ENCODE assay signal across 8 cellular contexts in the genomic region with DNA sequence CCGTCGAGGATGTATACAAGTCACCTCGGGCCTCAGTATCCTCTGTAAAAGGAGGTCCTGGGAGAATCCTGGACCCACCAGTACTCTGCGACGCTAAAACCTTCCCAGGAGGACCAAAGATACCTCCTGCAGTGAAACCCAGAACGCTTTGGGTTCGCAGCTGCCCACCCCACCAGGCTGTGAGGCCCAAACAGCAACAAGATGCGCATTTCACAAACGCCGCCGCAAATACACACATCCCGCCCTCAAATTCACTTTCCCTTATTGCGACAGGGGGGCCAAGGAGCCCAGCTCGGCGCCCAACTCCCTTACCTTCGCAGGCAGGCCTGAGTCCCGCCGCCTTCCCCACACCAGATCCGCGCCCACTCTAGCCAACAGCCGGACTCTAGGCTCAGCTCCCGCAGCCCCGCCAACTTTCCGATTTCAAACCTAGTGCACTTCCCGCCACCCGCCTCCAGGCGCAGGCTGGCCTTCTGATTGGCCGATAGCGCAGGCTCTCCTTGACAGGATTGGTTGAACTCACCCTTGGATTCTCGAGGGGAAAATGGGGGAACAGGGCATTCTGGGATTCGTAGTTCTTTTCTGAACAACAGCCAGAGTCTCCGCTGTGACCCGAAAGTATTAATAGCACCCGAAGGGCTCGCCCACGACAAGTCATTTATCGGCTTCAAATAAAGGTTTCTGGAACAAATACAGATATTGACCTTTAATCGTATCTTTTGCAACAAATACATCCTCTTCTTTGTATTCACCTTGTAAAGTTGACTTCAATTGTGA. TPM values are rescaled to one million over a fixed set of nuclear protein-coding genes. Genes with fewer than 3 reads are reported as not detected.
DNase-seq lines count a peak whose midpoint lies in the region; ATAC-seq and TF ChIP-seq lines count a peak whose summit lies in the region.

A gene with protein sequence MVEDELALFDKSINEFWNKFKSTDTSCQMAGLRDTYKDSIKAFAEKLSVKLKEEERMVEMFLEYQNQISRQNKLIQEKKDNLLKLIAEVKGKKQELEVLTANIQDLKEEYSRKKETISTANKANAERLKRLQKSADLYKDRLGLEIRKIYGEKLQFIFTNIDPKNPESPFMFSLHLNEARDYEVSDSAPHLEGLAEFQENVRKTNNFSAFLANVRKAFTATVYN (minus strand): TSS at position 425 of the 777 bp plus-strand sequence. CDS start 911 bp downstream, outside the sequence.

- H3K4me3 ChIP-seq in PC-9 (peak within 1 kb of the TSS; percentile 64), muscle layer of colon (ENCODE audit: low read depth in 1 of 2, low read length in 2 of 2) (peak within 1 kb of the TSS; percentile 53 to 54)

- POLR2A ChIA-PET in PC-9 (lab: Charles Lee; ENCODE audit: unreplicated experiment): no interaction called here

- no peaks in the 10 kb centered on the region for H4K20me1 ChIP-seq in PC-9 (ENCODE audit: insufficient read depth)

- TF ChIP-seq EP300 in Ishikawa (IDR thresholded peaks at IDR 0.05; ENCODE audit: borderline replicate concordance): no peak

- DNase-seq in DMS53 (lab: John Stamatoyannopoulos, UW) (peak; percentile 98), PC-9 (peak; percentile 75 to 76), activated T-cell treated with anti-CD3 and anti-CD28 coated beads for 48 hours (ENCODE audit: low read depth) (peak; percentile 84)
- peak; percentile 60 to 69 for DNase-seq in stimulated activated CD8-positive, alpha-beta memory T cell treated with anti-CD3 and anti-CD28 coated beads, Interleukin-7, amount 100 ng/mL, for 1 hour (ENCODE audit: low read depth in 2 of 2)

- intact Hi-C loops in PC-9 (cut with micrococcal nuclease; ENCODE audit: unreplicated experiment): no loop called here

- H3F3A ChIP-seq in PC-9 (ENCODE audit: insufficient read depth, low read depth): no peaks in the 10 kb centered on the region

- no peaks in the 10 kb centered on the region for H3K9me2 ChIP-seq in PC-9 (ENCODE audit: insufficient read depth)

- peak within 1 kb of the TSS; percentile 86 for H2AFZ ChIP-seq in PC-9

- no TSS peak for BruUV-seq in PC-9 (replicated peaks; lab: Mats Ljungman, UMichigan)

- H3K36me3 ChIP-seq in PC-9 (ENCODE audit: low read depth): no peaks in the 10 kb centered on the region
- H3K36me3 ChIP-seq in muscle layer of colon (ENCODE audit: insufficient read depth, low read length): no peaks in the 10 kb centered on the region

- peak within 1 kb of the TSS; percentile 76 for H3K4me2 ChIP-seq in PC-9

- H3K4me1 ChIP-seq in PC-9 (replicated peaks; ENCODE audit: insufficient read depth) (no peaks in the 10 kb centered on the region), muscle layer of colon (ENCODE audit: insufficient read depth, low read length) (peaks cover 4% of the 10 kb centered on the region)

- H3K79me2 ChIP-seq in PC-9 (ENCODE audit: low read depth): peaks cover 10% of the 10 kb centered on the region; the same call in 1 of the 2 replicates

- H3K9me3 ChIP-seq in PC-9 (ENCODE audit: insufficient read depth, low read depth) (no peaks in the 10 kb centered on the region), muscle layer of colon (ENCODE audit: low read length) (no peaks in the 10 kb centered on the region)

- ATAC-seq in GM21619 (IDR thresholded peaks at IDR 0.05; ENCODE audit: unreplicated experiment) (peak; percentile 100), esophagus mucosa (peak; percentile 99)

- H3K27ac ChIP-seq in PC-9 (no peak within 1 kb of the TSS), muscle layer of colon (ENCODE audit: low read depth, low read length) (no peak within 1 kb of the TSS)

- TF ChIP-seq CTCF in PC-9 (conservative IDR thresholded peaks at IDR 0.05): no peak

- H3K27me3 ChIP-seq in PC-9 (ENCODE audit: insufficient read depth, low read depth): no peaks in the 10 kb centered on the region
- H3K27me3 ChIP-seq in muscle layer of colon (ENCODE audit: control insufficient read depth in 1 of 2, insufficient read depth in 2 of 2, low read length in 2 of 2): no peaks in the 10 kb centered on the region

- CTCF ChIA-PET in PC-9 (lab: Charles Lee): no interaction called here

- H3K9ac ChIP-seq in muscle layer of colon (ENCODE audit: low read length): no peak within 1 kb of the TSS

- no peak for TF ChIP-seq RAD21 in Ishikawa (IDR thresholded peaks at IDR 0.05; ENCODE audit: low read depth)

TF ChIP-seq in Ishikawa, 13 proteins besides CTCF, POLR2A, EP300 and RAD21:
- TF ChIP-seq CEBPB (IDR thresholded peaks at IDR 0.05): no peak
- TF ChIP-seq NFIC (IDR thresholded peaks at IDR 0.05): no peak
- peak; percentile 51 for TF ChIP-seq TCF12 (IDR thresholded peaks at IDR 0.05; ENCODE audit: low read depth)
- TF ChIP-seq FOXM1 (IDR thresholded peaks at IDR 0.05; ENCODE audit: borderline replicate concordance, low read depth): peak; percentile 87
- TF ChIP-seq TEAD4 (IDR thresholded peaks at IDR 0.05): peak; percentile 32
- TF ChIP-seq, protein P1, sequence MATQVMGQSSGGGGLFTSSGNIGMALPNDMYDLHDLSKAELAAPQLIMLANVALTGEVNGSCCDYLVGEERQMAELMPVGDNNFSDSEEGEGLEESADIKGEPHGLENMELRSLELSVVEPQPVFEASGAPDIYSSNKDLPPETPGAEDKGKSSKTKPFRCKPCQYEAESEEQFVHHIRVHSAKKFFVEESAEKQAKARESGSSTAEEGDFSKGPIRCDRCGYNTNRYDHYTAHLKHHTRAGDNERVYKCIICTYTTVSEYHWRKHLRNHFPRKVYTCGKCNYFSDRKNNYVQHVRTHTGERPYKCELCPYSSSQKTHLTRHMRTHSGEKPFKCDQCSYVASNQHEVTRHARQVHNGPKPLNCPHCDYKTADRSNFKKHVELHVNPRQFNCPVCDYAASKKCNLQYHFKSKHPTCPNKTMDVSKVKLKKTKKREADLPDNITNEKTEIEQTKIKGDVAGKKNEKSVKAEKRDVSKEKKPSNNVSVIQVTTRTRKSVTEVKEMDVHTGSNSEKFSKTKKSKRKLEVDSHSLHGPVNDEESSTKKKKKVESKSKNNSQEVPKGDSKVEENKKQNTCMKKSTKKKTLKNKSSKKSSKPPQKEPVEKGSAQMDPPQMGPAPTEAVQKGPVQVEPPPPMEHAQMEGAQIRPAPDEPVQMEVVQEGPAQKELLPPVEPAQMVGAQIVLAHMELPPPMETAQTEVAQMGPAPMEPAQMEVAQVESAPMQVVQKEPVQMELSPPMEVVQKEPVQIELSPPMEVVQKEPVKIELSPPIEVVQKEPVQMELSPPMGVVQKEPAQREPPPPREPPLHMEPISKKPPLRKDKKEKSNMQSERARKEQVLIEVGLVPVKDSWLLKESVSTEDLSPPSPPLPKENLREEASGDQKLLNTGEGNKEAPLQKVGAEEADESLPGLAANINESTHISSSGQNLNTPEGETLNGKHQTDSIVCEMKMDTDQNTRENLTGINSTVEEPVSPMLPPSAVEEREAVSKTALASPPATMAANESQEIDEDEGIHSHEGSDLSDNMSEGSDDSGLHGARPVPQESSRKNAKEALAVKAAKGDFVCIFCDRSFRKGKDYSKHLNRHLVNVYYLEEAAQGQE (IDR thresholded peaks at IDR 0.05; ENCODE audit: low read depth): no peak
- peak; percentile 67 for TF ChIP-seq TAF1 (IDR thresholded peaks at IDR 0.05; ENCODE audit: low read depth)
- no peak for TF ChIP-seq ZBTB7A (IDR thresholded peaks at IDR 0.05; ENCODE audit: low read depth)
- TF ChIP-seq MAX (IDR thresholded peaks at IDR 0.05): peak; percentile 72
- no peak for TF ChIP-seq USF1 (IDR thresholded peaks at IDR 0.05)
- TF ChIP-seq EGR1 (IDR thresholded peaks at IDR 0.05): peak; percentile 24; the same call in 1 of the 2 replicates
- peak; percentile 13; the same call in 1 of the 2 replicates for TF ChIP-seq CREB1 (IDR thresholded peaks at IDR 0.05; ENCODE audit: low read depth)
- TF ChIP-seq YY1 (IDR thresholded peaks at IDR 0.05; ENCODE audit: low read depth): peak; percentile 87

RNA-seq across cellular contexts. Expression of the gene that starts here (rescaled TPM):
- total RNA-seq in PC-9 (2021) (20.0 and 20.7 TPM in 2 replicates), esophagus mucosa (6.0 TPM)
